ENCODE assay signal across 8 cellular contexts in the genomic region with DNA sequence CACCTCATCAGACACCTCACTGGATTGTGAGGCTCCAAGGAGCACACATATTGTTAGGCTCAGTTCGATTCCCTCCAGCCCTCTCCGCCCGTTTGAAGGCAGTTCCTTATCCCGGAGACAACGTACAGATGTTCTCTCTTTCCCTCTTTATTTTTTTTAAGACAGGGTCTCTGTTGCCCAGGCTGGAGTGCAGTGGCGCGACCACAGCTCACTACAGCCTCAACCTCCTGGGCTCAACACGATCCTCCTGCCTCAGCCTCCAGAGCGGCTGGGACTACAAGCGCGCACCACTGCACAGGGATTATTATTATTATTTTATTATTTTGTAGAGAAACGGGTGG. TPM values are rescaled to one million over a fixed set of nuclear protein-coding genes. Genes with fewer than 3 reads are reported as not detected.
A peak's percentile ranks its signal among the peaks of the same experiment; 100 is the strongest.
DNase-seq lines count a peak whose midpoint lies in the region; ATAC-seq lines count a peak whose summit lies in the region.

No MANE protein-coding gene starts in this region.

- peak in 1 of 2 donors; percentile 0 for ATAC-seq in activated T-cell treated with anti-CD3 and anti-CD28 coated beads, Interleukin-2, amount 50 U/mL, for 72 hours (replicated peaks in 1 of 2)
- ATAC-seq in HG02588 (IDR thresholded peaks at IDR 0.05; ENCODE audit: unreplicated experiment) (no peak), HG03196 (IDR thresholded peaks at IDR 0.05; ENCODE audit: unreplicated experiment) (no peak)

- no peaks in the 10 kb centered on the region for H3K9me3 Mint-ChIP-seq in T-helper 2 cell treated with Interferon-gamma antibody and Interleukin-4, amounts not matched to agents 5 μg/mL and 100 μg/mL, for 36 hours
- no peaks in the 10 kb centered on the region for H3K9me3 Mint-ChIP-seq in activated T-cell treated with anti-CD3 and anti-CD28 coated beads, Interleukin-2, amount 50 U/mL, for 72 hours

- H3K9ac ChIP-seq in stomach smooth muscle (ENCODE audit: low read length in 2 of 2) = peak overlapping the region; percentile 65 to 73

- H3K27me3 ChIP-seq in stomach smooth muscle (ENCODE audit: control insufficient read depth in 1 of 2, insufficient read depth in 2 of 2, low read length in 2 of 2) = no peaks in the 10 kb centered on the region

- peak overlapping the region; percentile 95 for H3K27ac Mint-ChIP-seq in T-helper 2 cell treated with Interferon-gamma antibody and Interleukin-4, amounts not matched to agents 5 μg/mL and 100 μg/mL, for 36 hours
- H3K27ac Mint-ChIP-seq in activated T-cell treated with anti-CD3 and anti-CD28 coated beads, Interleukin-2, amount 50 U/mL, for 72 hours = peak overlapping the region; percentile 91

- H3K9me3 ChIP-seq in stomach smooth muscle (ENCODE audit: control insufficient read depth in 2 of 2, low read length in 2 of 2) = no peaks in the 10 kb centered on the region

- H3K27ac ChIP-seq in stomach smooth muscle (ENCODE audit: low read length) = no peak overlapping the region

- DNase-seq in T-helper 2 cell treated with Interferon-gamma antibody and Interleukin-4, amounts not matched to agents 5 μg/mL and 100 μg/mL, for 36 hours (ENCODE audit: low spot score) = no peak
- DNase-seq in T-helper 2 cell (no peak), islet precursor cell (peak; percentile 48), NCI-H1105 treated with DMSO at 0.1 percent for 48 hours (lab: John Stamatoyannopoulos, UW) (no peak)
- DNase-seq in activated T-cell treated with anti-CD3 and anti-CD28 coated beads, Interleukin-2, amount 50 U/mL, for 72 hours = no peak

- H3K4me1 Mint-ChIP-seq in T-helper 2 cell treated with Interferon-gamma antibody and Interleukin-4, amounts not matched to agents 5 μg/mL and 100 μg/mL, for 36 hours (ENCODE audit: low read depth) = peaks cover 21% of the 10 kb centered on the region
- H3K4me1 Mint-ChIP-seq in activated T-cell treated with anti-CD3 and anti-CD28 coated beads, Interleukin-2, amount 50 U/mL, for 72 hours (ENCODE audit: low read depth) = peaks cover 15% of the 10 kb centered on the region

- H3K4me3 ChIP-seq in stomach smooth muscle (ENCODE audit: low read length in 2 of 2) = peak overlapping the region; percentile 59 to 84

- no peaks in the 10 kb centered on the region for H3K36me3 ChIP-seq in stomach smooth muscle (ENCODE audit: control insufficient read depth in 2 of 2, insufficient read depth in 2 of 2, low read length in 2 of 2)

- H3K4me3 Mint-ChIP-seq in T-helper 2 cell treated with Interferon-gamma antibody and Interleukin-4, amounts not matched to agents 5 μg/mL and 100 μg/mL, for 36 hours = peak overlapping the region; percentile 99
- H3K4me3 Mint-ChIP-seq in activated T-cell treated with anti-CD3 and anti-CD28 coated beads, Interleukin-2, amount 50 U/mL, for 72 hours = peak overlapping the region; percentile 92 to 97

- H3K36me3 Mint-ChIP-seq in T-helper 2 cell treated with Interferon-gamma antibody and Interleukin-4, amounts not matched to agents 5 μg/mL and 100 μg/mL, for 36 hours (ENCODE audit: low read depth) = peaks cover 26% of the 10 kb centered on the region
- H3K36me3 Mint-ChIP-seq in activated T-cell treated with anti-CD3 and anti-CD28 coated beads, Interleukin-2, amount 50 U/mL, for 72 hours (ENCODE audit: insufficient read depth in 2 of 2) = peaks cover 3 to 10% of the 10 kb centered on the region in 2 donors

- H3K4me1 ChIP-seq in stomach smooth muscle (ENCODE audit: control insufficient read depth, insufficient read depth, low read length) = peaks cover 15% of the 10 kb centered on the region

- no peaks in the 10 kb centered on the region for H3K27me3 Mint-ChIP-seq in T-helper 2 cell treated with Interferon-gamma antibody and Interleukin-4, amounts not matched to agents 5 μg/mL and 100 μg/mL, for 36 hours (ENCODE audit: low read depth)
- H3K27me3 Mint-ChIP-seq in activated T-cell treated with anti-CD3 and anti-CD28 coated beads, Interleukin-2, amount 50 U/mL, for 72 hours (ENCODE audit: low read depth) = no peaks in the 10 kb centered on the region

RNA-seq across cellular contexts. Expression of gene TROAP, which starts 0.7 kb away (rescaled TPM):
- 10 to 100 TPM; 63.8 to 77.9 TPM for total RNA-seq in activated T-cell treated with anti-CD3 and anti-CD28 coated beads, Interleukin-2, amount 50 U/mL, for 72 hours

RNA-seq across cellular contexts. Expression of gene C1QL4, which starts 14.7 kb away (rescaled TPM):
- total RNA-seq in activated T-cell treated with anti-CD3 and anti-CD28 coated beads, Interleukin-2, amount 50 U/mL, for 72 hours = under 1 TPM in 1 of 2 donors, not detected in 1; 0.12 TPM

RNA-seq across cellular contexts. Expression of gene DNAJC22, which starts 24.4 kb away (rescaled TPM):
- under 1 TPM in 1 of 2 donors, not detected in 1; 0.05 TPM for total RNA-seq in activated T-cell treated with anti-CD3 and anti-CD28 coated beads, Interleukin-2, amount 50 U/mL, for 72 hours

RNA-seq across cellular contexts. Expression of gene PRPH, which starts 27.4 kb away (rescaled TPM):
- total RNA-seq in activated T-cell treated with anti-CD3 and anti-CD28 coated beads, Interleukin-2, amount 50 U/mL, for 72 hours = 1 to 10 TPM in 1 of 2 donors, not detected in 1; 1.7 TPM

RNA-seq across cellular contexts. Expression of gene SPATS2, which starts 44.9 kb away (rescaled TPM):
- 10 to 100 TPM; 12.3 to 16.4 TPM for total RNA-seq in activated T-cell treated with anti-CD3 and anti-CD28 coated beads, Interleukin-2, amount 50 U/mL, for 72 hours
